ENCODE assay signal across 1 cellular context in the genomic region with DNA sequence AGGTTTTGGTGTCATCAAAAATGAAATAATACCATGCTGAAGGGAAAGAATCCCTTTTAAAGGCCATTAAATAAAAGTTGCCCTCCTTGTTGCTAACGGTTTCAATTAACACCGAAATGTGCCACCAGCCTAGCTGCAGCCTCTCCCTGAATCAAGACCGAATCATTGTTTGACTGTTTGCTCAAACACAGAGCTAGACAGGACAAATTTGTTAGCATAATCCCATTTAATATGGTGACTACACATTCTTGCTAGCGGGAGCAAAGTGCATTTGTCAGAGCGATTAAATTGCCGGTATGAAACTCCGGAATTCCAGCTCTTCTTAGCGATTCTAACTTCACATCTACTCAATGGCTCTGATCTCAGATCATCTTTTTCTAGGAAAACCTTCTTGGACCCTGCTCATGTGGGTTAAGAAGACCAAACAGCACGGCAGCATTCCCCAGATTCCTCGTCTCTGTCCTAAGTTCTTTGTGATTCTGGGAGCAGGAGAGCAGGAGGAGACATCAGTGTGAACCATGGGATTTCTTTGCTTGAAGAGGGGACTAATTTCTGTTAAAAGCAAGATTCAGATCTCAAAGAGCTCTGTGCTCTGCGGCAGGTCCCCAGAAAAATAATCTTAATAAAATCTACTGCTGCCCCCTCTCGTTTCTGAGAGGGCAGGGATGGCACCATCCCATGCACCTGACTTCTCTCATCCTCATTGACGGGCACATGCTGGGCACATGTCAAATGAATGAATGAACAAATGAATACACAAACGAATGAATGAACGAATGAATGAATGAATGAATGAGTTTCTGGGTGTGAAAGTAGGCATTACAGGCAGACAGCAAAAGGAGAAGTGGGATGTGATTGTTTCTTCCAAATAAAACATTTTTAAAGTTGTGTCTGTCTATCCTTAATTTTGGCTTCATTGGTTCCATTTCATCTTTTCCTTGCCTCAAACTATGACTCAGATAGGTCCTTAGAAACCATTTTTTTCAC.
TF ChIP-seq lines count a peak whose summit lies in the region.

No MANE protein-coding gene starts in this region.

TF ChIP-seq in H1, 55 proteins besides CTCF, POLR2A, EP300 and RAD21:
- peak; percentile 35; the same call in 1 of the 2 replicates for TF ChIP-seq TEAD4 (IDR thresholded peaks at IDR 0.05; ENCODE audit: low read depth, low read length)
- no peak for TF ChIP-seq FOSL1 (IDR thresholded peaks at IDR 0.05; ENCODE audit: insufficient read depth, low read depth, low read length)
- TF ChIP-seq, protein P1, sequence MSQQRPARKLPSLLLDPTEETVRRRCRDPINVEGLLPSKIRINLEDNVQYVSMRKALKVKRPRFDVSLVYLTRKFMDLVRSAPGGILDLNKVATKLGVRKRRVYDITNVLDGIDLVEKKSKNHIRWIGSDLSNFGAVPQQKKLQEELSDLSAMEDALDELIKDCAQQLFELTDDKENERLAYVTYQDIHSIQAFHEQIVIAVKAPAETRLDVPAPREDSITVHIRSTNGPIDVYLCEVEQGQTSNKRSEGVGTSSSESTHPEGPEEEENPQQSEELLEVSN (IDR thresholded peaks at IDR 0.05): 0 out of 2 replicates have a peak, but pooled peaks have one; percentile 14
- TF ChIP-seq HDAC6 (IDR thresholded peaks at IDR 0.05; ENCODE audit: low read depth, low read length): no peak
TF ChIP-seq in H1: peak in this region for 2.
